Comparison of ENCODE assay signal across 1 cellular context in the genomic region with DNA sequence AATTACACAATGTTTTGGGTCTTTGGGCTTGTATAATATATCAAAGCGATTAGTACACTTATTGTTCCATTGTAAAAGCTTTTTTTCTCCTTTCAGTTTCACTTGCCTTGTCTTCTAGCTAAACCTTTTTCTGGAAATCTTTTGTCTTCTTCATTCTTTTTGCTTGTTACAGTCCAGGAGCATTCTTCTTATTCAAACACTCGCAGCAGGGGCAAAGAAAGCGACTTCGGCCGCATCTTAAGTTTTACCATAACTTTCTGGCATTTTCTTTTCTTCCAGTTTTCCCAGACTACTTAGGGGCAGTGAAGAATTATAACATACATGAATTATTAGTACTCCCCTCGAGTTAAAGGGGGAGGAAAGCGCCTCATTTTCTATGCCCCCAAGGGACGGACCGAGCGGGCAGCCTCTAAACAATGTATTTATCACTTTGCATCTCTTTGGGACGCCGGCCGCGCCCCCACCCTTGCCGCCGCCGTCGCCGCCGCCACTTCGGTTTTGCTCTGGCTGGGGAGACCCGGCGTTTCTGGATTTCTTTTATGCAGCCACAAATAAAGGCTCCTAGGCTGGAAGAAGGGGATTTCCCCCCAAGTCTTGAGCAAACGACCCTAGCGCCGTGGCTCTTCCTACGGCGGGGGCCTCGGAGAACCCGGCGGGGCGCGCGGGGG.
TF ChIP-seq lines count a peak whose summit lies in the region.

No MANE protein-coding gene starts in this region.

TF ChIP-seq in IMR-90, 13 proteins besides CTCF, POLR2A, EP300 and RAD21:
- TF ChIP-seq MAFK (IDR thresholded peaks at IDR 0.05; ENCODE audit: low read depth, low read length) = no peak
- no peak for TF ChIP-seq CEBPB (IDR thresholded peaks at IDR 0.05; ENCODE audit: low read depth, low read length)
- no peak for TF ChIP-seq RFX5 (IDR thresholded peaks at IDR 0.05; ENCODE audit: low read depth, low read length)
- TF ChIP-seq, protein P1, sequence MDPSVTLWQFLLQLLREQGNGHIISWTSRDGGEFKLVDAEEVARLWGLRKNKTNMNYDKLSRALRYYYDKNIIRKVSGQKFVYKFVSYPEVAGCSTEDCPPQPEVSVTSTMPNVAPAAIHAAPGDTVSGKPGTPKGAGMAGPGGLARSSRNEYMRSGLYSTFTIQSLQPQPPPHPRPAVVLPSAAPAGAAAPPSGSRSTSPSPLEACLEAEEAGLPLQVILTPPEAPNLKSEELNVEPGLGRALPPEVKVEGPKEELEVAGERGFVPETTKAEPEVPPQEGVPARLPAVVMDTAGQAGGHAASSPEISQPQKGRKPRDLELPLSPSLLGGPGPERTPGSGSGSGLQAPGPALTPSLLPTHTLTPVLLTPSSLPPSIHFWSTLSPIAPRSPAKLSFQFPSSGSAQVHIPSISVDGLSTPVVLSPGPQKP (IDR thresholded peaks at IDR 0.05; ENCODE audit: borderline replicate concordance, low read depth, low read length) = no peak
- TF ChIP-seq USF2 (IDR thresholded peaks at IDR 0.05; ENCODE audit: low read depth, low read length) = no peak
- no peak for TF ChIP-seq CHD1 (IDR thresholded peaks at IDR 0.05; ENCODE audit: low read depth, low read length)
- TF ChIP-seq SMC3 (IDR thresholded peaks at IDR 0.05; ENCODE audit: low read depth, low read length) = no peak
- no peak for TF ChIP-seq NFE2L2 (IDR thresholded peaks at IDR 0.05; ENCODE audit: low read depth, low read length)
- TF ChIP-seq FOS (IDR thresholded peaks at IDR 0.05; ENCODE audit: low read depth, low read length) = no peak
- TF ChIP-seq BHLHE40 (IDR thresholded peaks at IDR 0.05; ENCODE audit: low read depth, low read length) = no peak
- no peak for TF ChIP-seq RCOR1 (IDR thresholded peaks at IDR 0.05; ENCODE audit: insufficient replicate concordance, low read length)
- no peak for TF ChIP-seq MAZ (IDR thresholded peaks at IDR 0.05; ENCODE audit: borderline replicate concordance, low read depth, low read length)
- no peak for TF ChIP-seq MXI1 (IDR thresholded peaks at IDR 0.05; ENCODE audit: borderline replicate concordance, low read depth, low read length)
